In genomic region chr2:4101938-4102337, GRCh38 we compare ENCODE assay signal across 27 cellular contexts.
"Had no signal": no experiment of that assay in that cellular context is flagged by ENCODE, and none has a peak within 500 bp of the region (broad histone marks: within the 10 kb centered on the region; RNA-seq: fewer than 3 reads in every experiment).

No MANE protein-coding gene starts in this region.

- H3K9me3 ChIP-seq: left lung, lower lobe of right lung, right atrium auricular region, tibial nerve had no signal

- H3K27me3 ChIP-seq: esophagus muscularis mucosa, foreskin keratinocyte, left lung, neural progenitor cell, right atrium auricular region, suprapubic skin, tibial nerve had no signal

- H3K4me3 ChIP-seq: esophagus muscularis mucosa, left lung, lower lobe of right lung, neural progenitor cell, right atrium auricular region, smooth muscle cell, suprapubic skin, tibial nerve had no signal

- H3K27ac ChIP-seq: esophagus muscularis mucosa, foreskin keratinocyte, left lung, lower lobe of right lung, neural progenitor cell, parathyroid adenoma, right atrium auricular region, suprapubic skin, tibial nerve, WERI-Rb-1 had no signal

- DNase-seq: activated CD4-positive, alpha-beta memory T cell treated with anti-CD3 and anti-CD28 coated beads for 36 hours; activated CD4-positive, alpha-beta T cell treated with anti-CD3 and anti-CD28 coated beads for 48 hours; activated CD8-positive, alpha-beta memory T cell treated with anti-CD3 and anti-CD28 coated beads, Interleukin-2, amount 50 U/mL, for 4 hours; activated gamma-delta T cell; activated naive CD4-positive, alpha-beta T cell treated with anti-CD3 and anti-CD28 coated beads, Interleukin-2, amount 10 ng/mL, durations not matched to agents 7 days and 5 days; activated naive CD8-positive, alpha-beta T cell treated with anti-CD3 and anti-CD28 coated beads, Interleukin-2, amount 10 ng/mL, durations not matched to agents 7 days and 5 days; activated T-cell treated with anti-CD3 and anti-CD28 coated beads, Interleukin-2, amount 50 U/mL, for 1 hour; amygdala; caudate nucleus; effector CD4-positive, alpha-beta T cell; foreskin keratinocyte; left lung; lower lobe of right lung; mesendoderm; natural killer cell; occipital lobe; stimulated activated CD4-positive, alpha-beta T cell treated with anti-CD3 and anti-CD28 coated beads, Interleukin-1b, Interleukin-23, amount 100 ng/mL, for 48 hours; stimulated activated naive CD4-positive, alpha-beta T cell; WERI-Rb-1 had no signal

- ATAC-seq: activated CD4-positive, CD25-positive, alpha-beta regulatory T cell treated with anti-CD3 and anti-CD28 coated beads, Interleukin-2, amount 50 U/mL, for 24 hours; foreskin keratinocyte; left lung; lower lobe of right lung; natural killer cell had no signal

- H3K36me3 ChIP-seq: esophagus muscularis mucosa, left lung, lower lobe of right lung, neural progenitor cell, right atrium auricular region, suprapubic skin, tibial nerve, WERI-Rb-1 had no signal

- H3K4me1 ChIP-seq: esophagus muscularis mucosa, foreskin keratinocyte, left lung, lower lobe of right lung, parathyroid adenoma, right atrium auricular region, suprapubic skin, tibial nerve had no signal
